ENCODE assay signal across 23 cellular contexts in genomic region chr11:95442531-95443050, GRCh38.
"Had no signal": no experiment of that assay in that cellular context is flagged by ENCODE, and none has a peak within 500 bp of the region (broad histone marks: within the 10 kb centered on the region; RNA-seq: fewer than 3 reads in every experiment).

No MANE protein-coding gene starts in this region.

- H3K79me2 ChIP-seq: parathyroid adenoma had no signal

- H3K4me3 ChIP-seq: left ventricle myocardium inferior, lower lobe of right lung, psoas muscle, right lobe of liver, spleen, testis, tibial nerve, upper lobe of right lung, vagina had no signal

- DNase-seq: dermis blood vessel endothelial cell; foreskin keratinocyte; immature natural killer cell; kidney; left cardiac atrium; left ventricle myocardium inferior; lower lobe of right lung; mesenchymal stem cell; midbrain; psoas muscle; retina; right lobe of liver; spleen; stimulated activated CD4-positive, alpha-beta T cell treated with anti-CD3 and anti-CD28 coated beads, Interleukin-15, amount 100 ng/mL, for 24 hours; stimulated activated CD4-positive, alpha-beta T cell treated with anti-CD3 and anti-CD28 coated beads, Interleukin-4, amount 100 ng/mL, for 24 hours; testis; upper lobe of right lung had no signal

- H3K27ac Mint-ChIP-seq: immature natural killer cell; natural killer cell treated with Interleukin-12 subunit alpha and Interleukin-12 subunit beta and Interleukin-15 and Interleukin-18, amount 100 ng/mL, for 72 hours; stimulated activated memory B cell treated with anti-CD40 and anti-IgM and Interleukin-4, amounts not matched to agents 10 μg/mL and 1 μg/mL and 100 μg/mL, for 72 hours; stimulated activated naive CD8-positive, alpha-beta T cell treated with anti-CD3 and anti-CD28 coated beads, Interleukin-15, Interleukin-2, amounts not matched to agents 100 ng/mL and 50 ng/mL, for 24 hours had no signal

- H3K27me3 Mint-ChIP-seq: natural killer cell treated with Interleukin-12 subunit alpha and Interleukin-12 subunit beta and Interleukin-15 and Interleukin-18, amount 100 ng/mL, for 72 hours; stimulated activated memory B cell treated with anti-CD40 and anti-IgM and Interleukin-4, amounts not matched to agents 10 μg/mL and 1 μg/mL and 100 μg/mL, for 72 hours; stimulated activated naive CD8-positive, alpha-beta T cell treated with anti-CD3 and anti-CD28 coated beads, Interleukin-15, Interleukin-2, amounts not matched to agents 100 ng/mL and 50 ng/mL, for 24 hours had no signal

- H3K27me3 ChIP-seq: foreskin keratinocyte, right lobe of liver, spleen, testis, tibial nerve, upper lobe of right lung, vagina had no signal

- H3K9me3 ChIP-seq: left ventricle myocardium inferior, lower lobe of right lung, psoas muscle, right lobe of liver, testis, tibial nerve, upper lobe of right lung, vagina had no signal

- H3K36me3 Mint-ChIP-seq: immature natural killer cell; natural killer cell treated with Interleukin-12 subunit alpha and Interleukin-12 subunit beta and Interleukin-15 and Interleukin-18, amount 100 ng/mL, for 72 hours; stimulated activated memory B cell treated with anti-CD40 and anti-IgM and Interleukin-4, amounts not matched to agents 10 μg/mL and 1 μg/mL and 100 μg/mL, for 72 hours had no signal

- H3K9ac ChIP-seq: parathyroid adenoma had no signal

- ATAC-seq: foreskin keratinocyte, left cardiac atrium, lower lobe of right lung, psoas muscle, upper lobe of right lung had no signal

- H3K4me1 ChIP-seq: lower lobe of right lung, parathyroid adenoma, psoas muscle, right lobe of liver, testis, tibial nerve, upper lobe of right lung, vagina had no signal

- H3K4me3 Mint-ChIP-seq: immature natural killer cell; natural killer cell treated with Interleukin-12 subunit alpha and Interleukin-12 subunit beta and Interleukin-15 and Interleukin-18, amount 100 ng/mL, for 72 hours; stimulated activated memory B cell treated with anti-CD40 and anti-IgM and Interleukin-4, amounts not matched to agents 10 μg/mL and 1 μg/mL and 100 μg/mL, for 72 hours; stimulated activated naive CD8-positive, alpha-beta T cell treated with anti-CD3 and anti-CD28 coated beads, Interleukin-15, Interleukin-2, amounts not matched to agents 100 ng/mL and 50 ng/mL, for 24 hours had no signal

- H2AFZ ChIP-seq: parathyroid adenoma had no signal

- H3K36me3 ChIP-seq: left ventricle myocardium inferior, lower lobe of right lung, right lobe of liver, spleen, tibial nerve, upper lobe of right lung, vagina had no signal

- H3K9me3 Mint-ChIP-seq: immature natural killer cell; natural killer cell treated with Interleukin-12 subunit alpha and Interleukin-12 subunit beta and Interleukin-15 and Interleukin-18, amount 100 ng/mL, for 72 hours; stimulated activated memory B cell treated with anti-CD40 and anti-IgM and Interleukin-4, amounts not matched to agents 10 μg/mL and 1 μg/mL and 100 μg/mL, for 72 hours; stimulated activated naive CD8-positive, alpha-beta T cell treated with anti-CD3 and anti-CD28 coated beads, Interleukin-15, Interleukin-2, amounts not matched to agents 100 ng/mL and 50 ng/mL, for 24 hours had no signal

- H3K27ac ChIP-seq: foreskin keratinocyte, left ventricle myocardium inferior, lower lobe of right lung, parathyroid adenoma, psoas muscle, right lobe of liver, spleen, testis, tibial nerve, upper lobe of right lung, vagina had no signal
